ENCODE assay signal across 14 cellular contexts in genomic region chr6:71248866-71249265, GRCh38. TPM values are rescaled to one million over a fixed set of nuclear protein-coding genes. Genes with fewer than 3 reads are reported as not detected.
DNase-seq lines count a peak whose midpoint lies in the region; ATAC-seq and TF ChIP-seq lines count a peak whose summit lies in the region.
"Had no signal": no experiment of that assay in that cellular context is flagged by ENCODE, and none has a peak within 500 bp of the region (broad histone marks: within the 10 kb centered on the region; RNA-seq: fewer than 3 reads in every experiment).

No MANE protein-coding gene starts in this region.

- peaks cover 2% of the 10 kb centered on the region for H3K36me3 Mint-ChIP-seq in mesothelial cell of epicardium

- WGBS in IMR-90 (ENCODE audit: extremely low coverage in 2 of 2, insufficient read length in 1 of 2), 2 experiments = no CpG with 5 or more reads among the region's 1 CpG
- no CpG with 5 or more reads among the region's 1 CpG for WGBS in trophoblast cell (ENCODE audit: extremely low coverage, insufficient coverage, insufficient read length)

- H3K4me3 ChIP-seq in IMR-90 (ENCODE audit: insufficient read depth, low read depth, low read length) (no peak overlapping the region), trophoblast cell (ENCODE audit: low read depth, low read length) (no peak overlapping the region)
- H3K4me3 ChIP-seq: thoracic aorta had no signal

- H3K9me1 ChIP-seq in IMR-90 (ENCODE audit: insufficient read depth, low read length) = peaks cover 2% of the 10 kb centered on the region; the same call in 1 of the 2 replicates

- H2AFZ ChIP-seq in IMR-90 (replicated peaks; ENCODE audit: low read length, poor library complexity) = no peak overlapping the region
- H2AFZ ChIP-seq in trophoblast cell (ENCODE audit: insufficient read depth, low read length, poor library complexity) = no peak overlapping the region

- no peak overlapping the region for H2BK12ac ChIP-seq in trophoblast cell (ENCODE audit: low read length)

- H4K8ac ChIP-seq in IMR-90 (ENCODE audit: low read depth in 2 of 2, low read length in 2 of 2) (peak overlapping the region; percentile 56 to 76; a peak in 3 of 4 replicates), trophoblast cell (ENCODE audit: low read depth, low read length) (no peak overlapping the region)

- POLR2A ChIA-PET in IMR-90 (lab: Charles Lee; ENCODE audit: unreplicated experiment) = no interaction called here

- peak overlapping the region; percentile 77 for H2BK20ac ChIP-seq in IMR-90 (ENCODE audit: low read depth, low read length)

- H3K4me1 ChIP-seq in IMR-90 (ENCODE audit: control insufficient read depth, insufficient read depth, low read length) (peaks cover 7% of the 10 kb centered on the region), trophoblast cell (ENCODE audit: control insufficient read depth in 1 of 2, insufficient read depth in 2 of 2, low read length in 2 of 2) (peaks cover 0 to 5% of the 10 kb centered on the region in 2 experiments)

- H3K27ac ChIP-seq in IMR-90 (ENCODE audit: insufficient read depth, low read length) (0 out of 2 replicates have a peak overlapping the region, but pooled peaks have one; percentile 20), trophoblast cell (ENCODE audit: low read depth, low read length) (peak overlapping the region; percentile 9)
- H3K27ac ChIP-seq: thoracic aorta had no signal

- H3K27me3 ChIP-seq in IMR-90 (ENCODE audit: control insufficient read depth, insufficient read depth, low read length) = no peaks in the 10 kb centered on the region
- no peaks in the 10 kb centered on the region for H3K27me3 ChIP-seq in trophoblast cell (ENCODE audit: insufficient read depth, low read length)

- H3K4me1 Mint-ChIP-seq in mesothelial cell of epicardium = peaks cover 11% of the 10 kb centered on the region

- no peak overlapping the region for H3K4me3 Mint-ChIP-seq in mesothelial cell of epicardium

- no peak for ATAC-seq in IMR-90 (ENCODE audit: low read depth)

- H3K79me1 ChIP-seq in IMR-90 (ENCODE audit: low read depth in 1 of 2, low read length in 2 of 2) = no peaks in the 10 kb centered on the region
- peaks cover 7% of the 10 kb centered on the region for H3K79me1 ChIP-seq in trophoblast cell (ENCODE audit: low read length)

- TF ChIP-seq RAD21 in IMR-90 (IDR thresholded peaks at IDR 0.05; ENCODE audit: low read length) = no peak

- TF ChIP-seq POLR2A in IMR-90 (IDR thresholded peaks at IDR 0.05; ENCODE audit: low read depth, low read length) = no peak

- no peak overlapping the region for H4K12ac ChIP-seq in trophoblast cell (ENCODE audit: low read depth, low read length)

- peak; percentile 16 for DNase-seq in ELR (ENCODE audit: low read depth)
- DNase-seq in IMR-90 = no peak
- peak; percentile 80 for DNase-seq in dermis blood vessel endothelial cell
- no peak for DNase-seq in trophoblast cell
- no peak for DNase-seq in AML-193 (lab: John Stamatoyannopoulos, UW)
- DNase-seq in EL = no peak
- DNase-seq in mesothelial cell of epicardium (ENCODE audit: low spot score in 2 of 2, unreplicated experiment in 2 of 2) = no peak
- no peak for DNase-seq in T-helper 2 cell
- DNase-seq: activated naive CD4-positive, alpha-beta T cell; erythroblast; NK-92 treated with Interleukin-12 subunit alpha and Interleukin-12 subunit beta, amount 100 ng/mL, for 24 hours; posterior cingulate gyrus; small intestine had no signal

- H4K5ac ChIP-seq in IMR-90 (ENCODE audit: low read depth, low read length) = peak overlapping the region; percentile 71; the same call in 1 of the 2 replicates

- no peak overlapping the region for H3K9ac ChIP-seq in IMR-90 (ENCODE audit: low read depth, low read length)
- no peak overlapping the region for H3K9ac ChIP-seq in trophoblast cell (ENCODE audit: low read length)

- no TSS peak for BruUV-seq in IMR-90 (replicated peaks; lab: Mats Ljungman, UMichigan)

- H2BK15ac ChIP-seq in IMR-90 (ENCODE audit: low read depth, low read length) = peak overlapping the region; percentile 27; the same call in 2 of the 3 replicates

- H2AK9ac ChIP-seq in IMR-90 (replicated peaks; ENCODE audit: low read depth, low read length, poor library complexity) = no peak overlapping the region

- TF ChIP-seq CTCF in IMR-90 (conservative IDR thresholded peaks at IDR 0.05; ENCODE audit: low read depth, low read length) = no peak
- no peak for TF ChIP-seq CTCF in mesothelial cell of epicardium (IDR thresholded peaks at IDR 0.05; ENCODE audit: unreplicated experiment)

- dilution Hi-C loops in IMR-90 (cut with HindIII; ENCODE audit: low sequenced_read_pairs, unreplicated experiment) = no loop called here

- H3K9me3 ChIP-seq in IMR-90 (ENCODE audit: control insufficient read depth, insufficient read depth, low read length) (0 out of 2 replicates have a peak, but pooled peaks cover 2% of the 10 kb centered on the region), trophoblast cell (ENCODE audit: insufficient read depth, low read depth, low read length) (peaks cover 3% of the 10 kb centered on the region)
- H3K9me3 ChIP-seq: thoracic aorta had no signal

- no peak overlapping the region; the same call in 1 of the 2 replicates for H3K56ac ChIP-seq in IMR-90 (ENCODE audit: extremely low read depth, insufficient read depth, low read length)

- H2AK5ac ChIP-seq in IMR-90 (ENCODE audit: low read depth, low read length) (peak overlapping the region; percentile 38; the same call in 1 of the 2 replicates), trophoblast cell (ENCODE audit: low read length) (no peak overlapping the region)

- intact Hi-C loops in IMR-90 (cut with micrococcal nuclease) = no loop called here

- H3K4ac ChIP-seq in IMR-90 (ENCODE audit: low read depth, low read length) (peak overlapping the region; percentile 74), trophoblast cell (ENCODE audit: low read depth, low read length) (no peak overlapping the region)

- H3K79me2 ChIP-seq in trophoblast cell (ENCODE audit: control insufficient read depth, insufficient read depth, low read length, poor library complexity) = no peaks in the 10 kb centered on the region

- H3K27me3 Mint-ChIP-seq in mesothelial cell of epicardium (ENCODE audit: low read depth) = no peaks in the 10 kb centered on the region

- H3K36me3 ChIP-seq in IMR-90 (ENCODE audit: control insufficient read depth, insufficient read depth, low read length) = no peaks in the 10 kb centered on the region
- peaks cover 0 to 2% of the 10 kb centered on the region in 2 experiments for H3K36me3 ChIP-seq in trophoblast cell (ENCODE audit: control insufficient read depth in 1 of 2, insufficient read depth in 2 of 2, low read length in 2 of 2)
- H3K36me3 ChIP-seq: thoracic aorta had no signal

- H2BK5ac ChIP-seq in IMR-90 (ENCODE audit: low read depth, low read length, poor library complexity, severe bottlenecking) (peak overlapping the region; percentile 80), trophoblast cell (ENCODE audit: low read depth, low read length, poor library complexity) (no peak overlapping the region)

- H3K4me2 ChIP-seq in IMR-90 (ENCODE audit: low read depth, low read length) (no peak overlapping the region), trophoblast cell (ENCODE audit: low read length) (no peak overlapping the region)

- peak overlapping the region; percentile 82 for H2BK120ac ChIP-seq in IMR-90 (ENCODE audit: low read depth, low read length)
- no peak overlapping the region for H2BK120ac ChIP-seq in trophoblast cell (ENCODE audit: insufficient read depth, low read length, poor library complexity)

- peaks cover 7% of the 10 kb centered on the region for H3K9me3 Mint-ChIP-seq in mesothelial cell of epicardium

- H3K18ac ChIP-seq in IMR-90 (ENCODE audit: low read depth, low read length) = peak overlapping the region; percentile 35; the same call in 1 of the 2 replicates
- H3K18ac ChIP-seq in trophoblast cell (ENCODE audit: low read length) = no peak overlapping the region

- 0 out of 2 replicates have a peak overlapping the region, but pooled peaks have one; percentile 11 for H3K14ac ChIP-seq in IMR-90 (replicated peaks; ENCODE audit: low read depth, low read length)
- no peak overlapping the region for H3K14ac ChIP-seq in trophoblast cell (ENCODE audit: low read length)

- peak overlapping the region; percentile 11; the same call in 1 of the 2 replicates for H3K23ac ChIP-seq in IMR-90 (ENCODE audit: low read depth, low read length)
- H3K23ac ChIP-seq in trophoblast cell (ENCODE audit: low read length) = no peak overlapping the region

- no peak overlapping the region for H3K27ac Mint-ChIP-seq in mesothelial cell of epicardium

- in situ Hi-C loops in IMR-90 (cut with MboI; ENCODE audit: low sequenced_read_pairs) = no loop called here

- peak overlapping the region; percentile 18; the same call in 1 of the 2 replicates for H4K91ac ChIP-seq in IMR-90 (ENCODE audit: insufficient read depth, low read depth, low read length)
- no peak overlapping the region for H4K91ac ChIP-seq in trophoblast cell (ENCODE audit: low read depth, low read length)

- no peaks in the 10 kb centered on the region for H4K20me1 ChIP-seq in IMR-90 (ENCODE audit: insufficient read depth, low read length)

- CTCF ChIA-PET in IMR-90 (lab: Yijun Ruan, JAX) = interaction anchor here (0.8 kb wide), 1 partner anchor 17 kb away, joined by 4 read pairs; no protein-coding TSS in a partner anchor

TF ChIP-seq in IMR-90, 13 proteins besides CTCF, POLR2A, EP300 and RAD21 (continues in another document):
- TF ChIP-seq MXI1 (IDR thresholded peaks at IDR 0.05; ENCODE audit: borderline replicate concordance, low read depth, low read length) (no peak), RCOR1 (IDR thresholded peaks at IDR 0.05; ENCODE audit: insufficient replicate concordance, low read length) (no peak), MAZ (IDR thresholded peaks at IDR 0.05; ENCODE audit: borderline replicate concordance, low read depth, low read length) (no peak), SMC3 (IDR thresholded peaks at IDR 0.05; ENCODE audit: low read depth, low read length) (no peak), FOS (IDR thresholded peaks at IDR 0.05; ENCODE audit: low read depth, low read length) (no peak), CHD1 (IDR thresholded peaks at IDR 0.05; ENCODE audit: low read depth, low read length) (no peak), BHLHE40 (IDR thresholded peaks at IDR 0.05; ENCODE audit: low read depth, low read length) (no peak)
- TF ChIP-seq, protein P1, sequence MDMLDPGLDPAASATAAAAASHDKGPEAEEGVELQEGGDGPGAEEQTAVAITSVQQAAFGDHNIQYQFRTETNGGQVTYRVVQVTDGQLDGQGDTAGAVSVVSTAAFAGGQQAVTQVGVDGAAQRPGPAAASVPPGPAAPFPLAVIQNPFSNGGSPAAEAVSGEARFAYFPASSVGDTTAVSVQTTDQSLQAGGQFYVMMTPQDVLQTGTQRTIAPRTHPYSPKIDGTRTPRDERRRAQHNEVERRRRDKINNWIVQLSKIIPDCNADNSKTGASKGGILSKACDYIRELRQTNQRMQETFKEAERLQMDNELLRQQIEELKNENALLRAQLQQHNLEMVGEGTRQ (IDR thresholded peaks at IDR 0.05; ENCODE audit: low read depth, low read length) = no peak

RNA-seq across cellular contexts. Expression of gene OGFRL1, which starts 39.7 kb away (rescaled TPM):
- total RNA-seq in IMR-90 (2012; rRNA removed) (5.7 and 14.4 TPM in 2 replicates), dermis blood vessel endothelial cell (14.4 and 16.5 TPM in 2 replicates), mesothelial cell of epicardium (3.8 to 4.4 TPM (median 3.8 TPM) in 3 replicates)
- polyA plus RNA-seq in IMR-90 (2012; rRNA removed) = 3.7 and 5.4 TPM in 2 replicates
- polyA plus RNA-seq in IMR-90 (2012; cell fraction: cytosol; rRNA removed) = 0.65 and 1.2 TPM in 2 replicates
- 0.41 and 2.7 TPM in 2 replicates for polyA plus RNA-seq in IMR-90 (2012; cell fraction: nucleus; rRNA removed; ENCODE audit: low replicate concordance)
- 8.9 TPM in 2 replicates for polyA plus RNA-seq in trophoblast cell (2013)

Comparison
In these comparisons a context has a peak if more than half of its experiments do, and no peak if none do; other contexts are left out.
1. DNase-seq: peak in ELR (single experiment) and dermis blood vessel endothelial cell (single experiment); none in IMR-90 (single experiment), trophoblast cell (0 of 2), AML-193 (0 of 2), EL (single experiment), mesothelial cell of epicardium (0 of 2) and T-helper 2 cell (0 of 5).